Comparison of ENCODE assay signal across 1 cellular context in genomic region chr22:31776231-31776630, GRCh38.
TF ChIP-seq lines count a peak whose summit lies in the region.

No MANE protein-coding gene starts in this region.

TF ChIP-seq in GM23338, 12 proteins besides CTCF, POLR2A, EP300 and RAD21 (continued from another document):
- TF ChIP-seq, protein P1, sequence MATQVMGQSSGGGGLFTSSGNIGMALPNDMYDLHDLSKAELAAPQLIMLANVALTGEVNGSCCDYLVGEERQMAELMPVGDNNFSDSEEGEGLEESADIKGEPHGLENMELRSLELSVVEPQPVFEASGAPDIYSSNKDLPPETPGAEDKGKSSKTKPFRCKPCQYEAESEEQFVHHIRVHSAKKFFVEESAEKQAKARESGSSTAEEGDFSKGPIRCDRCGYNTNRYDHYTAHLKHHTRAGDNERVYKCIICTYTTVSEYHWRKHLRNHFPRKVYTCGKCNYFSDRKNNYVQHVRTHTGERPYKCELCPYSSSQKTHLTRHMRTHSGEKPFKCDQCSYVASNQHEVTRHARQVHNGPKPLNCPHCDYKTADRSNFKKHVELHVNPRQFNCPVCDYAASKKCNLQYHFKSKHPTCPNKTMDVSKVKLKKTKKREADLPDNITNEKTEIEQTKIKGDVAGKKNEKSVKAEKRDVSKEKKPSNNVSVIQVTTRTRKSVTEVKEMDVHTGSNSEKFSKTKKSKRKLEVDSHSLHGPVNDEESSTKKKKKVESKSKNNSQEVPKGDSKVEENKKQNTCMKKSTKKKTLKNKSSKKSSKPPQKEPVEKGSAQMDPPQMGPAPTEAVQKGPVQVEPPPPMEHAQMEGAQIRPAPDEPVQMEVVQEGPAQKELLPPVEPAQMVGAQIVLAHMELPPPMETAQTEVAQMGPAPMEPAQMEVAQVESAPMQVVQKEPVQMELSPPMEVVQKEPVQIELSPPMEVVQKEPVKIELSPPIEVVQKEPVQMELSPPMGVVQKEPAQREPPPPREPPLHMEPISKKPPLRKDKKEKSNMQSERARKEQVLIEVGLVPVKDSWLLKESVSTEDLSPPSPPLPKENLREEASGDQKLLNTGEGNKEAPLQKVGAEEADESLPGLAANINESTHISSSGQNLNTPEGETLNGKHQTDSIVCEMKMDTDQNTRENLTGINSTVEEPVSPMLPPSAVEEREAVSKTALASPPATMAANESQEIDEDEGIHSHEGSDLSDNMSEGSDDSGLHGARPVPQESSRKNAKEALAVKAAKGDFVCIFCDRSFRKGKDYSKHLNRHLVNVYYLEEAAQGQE (IDR thresholded peaks at IDR 0.05; ENCODE audit: unreplicated experiment): no peak
- TF ChIP-seq ETS1 (IDR thresholded peaks at IDR 0.05) (no peak), ZNF331 (CRISPR knock-in tag; IDR thresholded peaks at IDR 0.05; ENCODE audit: low read depth) (no peak), ZNF114 (CRISPR knock-in tag; IDR thresholded peaks at IDR 0.05) (no peak), NANOG (IDR thresholded peaks at IDR 0.05; ENCODE audit: borderline replicate concordance) (no peak), ZNF462 (CRISPR knock-in tag; IDR thresholded peaks at IDR 0.05) (no peak), POLR2AphosphoS5 (IDR thresholded peaks at IDR 0.05; ENCODE audit: low read depth) (no peak), JUNB (IDR thresholded peaks at IDR 0.05; ENCODE audit: unreplicated experiment) (no peak), EZH2 (IDR thresholded peaks at IDR 0.05; ENCODE audit: low read depth, unreplicated experiment) (no peak), CREB1 (CRISPR knock-in tag; IDR thresholded peaks at IDR 0.05; ENCODE audit: low read depth) (no peak)
